Comparison of ENCODE assay signal across 7 cellular contexts in the genomic region with DNA sequence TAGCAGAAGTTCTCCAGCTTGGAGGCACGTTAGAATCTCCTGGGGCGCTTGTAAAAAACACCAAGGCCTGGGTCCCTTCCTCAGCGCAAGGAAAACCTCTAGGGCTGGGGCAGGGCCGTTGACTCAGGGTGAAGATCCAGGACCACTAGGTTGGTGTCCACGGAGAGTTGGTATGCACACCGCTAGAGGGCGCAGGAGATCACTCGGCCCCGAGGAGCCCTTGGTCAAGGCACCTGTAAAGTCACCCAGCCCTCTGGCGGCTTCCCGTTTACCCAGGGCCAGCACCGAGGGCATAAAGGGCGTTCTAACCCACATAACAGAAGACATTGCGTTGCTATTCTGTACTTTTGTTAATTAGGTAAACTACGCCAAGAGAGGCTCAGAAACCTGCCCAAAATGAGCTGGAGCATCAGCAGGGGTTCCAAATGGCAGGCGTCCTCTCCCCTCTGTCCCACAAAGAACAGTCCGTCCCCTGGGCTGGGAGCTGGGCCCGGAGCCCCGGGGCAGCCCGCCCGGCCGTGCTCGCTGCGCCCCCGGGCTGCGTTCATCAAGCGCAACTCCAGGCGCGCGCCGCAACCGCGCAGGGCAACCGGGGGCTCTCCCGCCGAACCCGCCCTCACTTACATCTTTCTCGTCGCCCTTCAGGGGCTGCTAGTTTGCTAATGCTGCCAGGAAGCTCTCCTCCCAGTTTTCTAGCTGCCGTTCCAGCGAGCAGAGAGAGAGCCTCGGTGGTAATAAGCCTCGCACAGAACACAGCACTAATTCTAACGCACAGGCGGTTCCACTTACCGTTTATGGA.
DNase-seq lines count a peak whose midpoint lies in the region; ATAC-seq, FAIRE-seq and TF ChIP-seq lines count a peak whose summit lies in the region.

No MANE protein-coding gene starts in this region.

- TF ChIP-seq CTCF in GM06990 (IDR thresholded peaks at IDR 0.05; ENCODE audit: insufficient read depth, low read length, poor library complexity, severe bottlenecking): peak; percentile 85
- peak; percentile 86 for TF ChIP-seq CTCF in MM.1S (IDR thresholded peaks at IDR 0.05; ENCODE audit: low read length)
- peak; percentile 77 for TF ChIP-seq CTCF in activated CD8-positive, alpha-beta T cell treated with anti-CD3 and anti-CD28 coated beads for 36 hours (IDR thresholded peaks at IDR 0.05)
- peak; percentile 59 for TF ChIP-seq CTCF in left ventricle myocardium inferior (IDR thresholded peaks at IDR 0.05; ENCODE audit: borderline replicate concordance)

- no peaks in the 10 kb centered on the region for H3K9me3 Mint-ChIP-seq in activated CD8-positive, alpha-beta T cell treated with anti-CD3 and anti-CD28 coated beads for 36 hours

- CTCF ChIA-PET in activated CD8-positive, alpha-beta T cell treated with anti-CD3 and anti-CD28 coated beads for 36 hours (lab: Charles Lee): interaction anchor here (0.7 to 1.9 kb wide), 8 partner anchors 16 to 393 kb away, joined by 3 to 8 read pairs (median 3); no protein-coding TSS in a partner anchor

- H3K4me3 Mint-ChIP-seq in activated CD8-positive, alpha-beta T cell treated with anti-CD3 and anti-CD28 coated beads for 36 hours: no peak overlapping the region

- H3K9ac ChIP-seq in MM.1S (ENCODE audit: low read length): no peak overlapping the region

- intact Hi-C loops in activated CD8-positive, alpha-beta T cell treated with anti-CD3 and anti-CD28 coated beads for 36 hours (cut with micrococcal nuclease): loop anchor here (10.0 kb wide), 1 partner anchor 388 kb away; no protein-coding TSS in a partner anchor
- intact Hi-C loops in left ventricle myocardium inferior (cut with micrococcal nuclease): loop anchor here (10.0 kb wide), 1 partner anchor 388 kb away; no protein-coding TSS in a partner anchor

- DNase-seq in GM06990 (ENCODE audit: extremely low read depth, insufficient read length) (peak; percentile 17), MM.1S (peak; percentile 64), left ventricle myocardium inferior (peak; percentile 20), small intestine (peak; percentile 8)
- DNase-seq in activated CD8-positive, alpha-beta T cell treated with anti-CD3 and anti-CD28 coated beads for 36 hours: peak; percentile 63

- ATAC-seq in GM21825 (IDR thresholded peaks at IDR 0.05; ENCODE audit: unreplicated experiment): peak; percentile 60
- ATAC-seq in activated CD8-positive, alpha-beta T cell treated with anti-CD3 and anti-CD28 coated beads for 36 hours: peak; percentile 67
- no peak for ATAC-seq in GM21717 (IDR thresholded peaks at IDR 0.05; ENCODE audit: unreplicated experiment)

- peak overlapping the region; percentile 25; the same call in 1 of the 2 replicates for H2AFZ ChIP-seq in MM.1S (ENCODE audit: low read length)

- H3K4me1 ChIP-seq in MM.1S (ENCODE audit: low read length): no peaks in the 10 kb centered on the region
- peaks cover 8% of the 10 kb centered on the region for H3K4me1 ChIP-seq in left ventricle myocardium inferior
- H3K4me1 ChIP-seq in small intestine (ENCODE audit: control insufficient read depth in 2 of 2, insufficient read depth in 1 of 2, low read depth in 1 of 2, low read length in 1 of 2): no peaks in the 10 kb centered on the region

- no peaks in the 10 kb centered on the region for H3K36me3 ChIP-seq in GM06990 (ENCODE audit: control insufficient read depth, insufficient read depth, low read length)
- no peaks in the 10 kb centered on the region for H3K36me3 ChIP-seq in MM.1S (replicated peaks; ENCODE audit: insufficient read depth, low read length)
- H3K36me3 ChIP-seq in left ventricle myocardium inferior: no peaks in the 10 kb centered on the region
- no peaks in the 10 kb centered on the region for H3K36me3 ChIP-seq in small intestine (ENCODE audit: control insufficient read depth in 2 of 2, insufficient read depth in 2 of 2, low read length in 2 of 2)

- no peak overlapping the region for H3K27ac Mint-ChIP-seq in activated CD8-positive, alpha-beta T cell treated with anti-CD3 and anti-CD28 coated beads for 36 hours

- no peaks in the 10 kb centered on the region for H4K20me1 ChIP-seq in MM.1S (ENCODE audit: insufficient read depth, low read length)

- H3K4me1 Mint-ChIP-seq in activated CD8-positive, alpha-beta T cell treated with anti-CD3 and anti-CD28 coated beads for 36 hours (ENCODE audit: low read depth): peaks cover 2% of the 10 kb centered on the region

- H3K9me3 ChIP-seq in MM.1S (replicated peaks; ENCODE audit: insufficient read depth, low read length): no peaks in the 10 kb centered on the region
- no peaks in the 10 kb centered on the region for H3K9me3 ChIP-seq in left ventricle myocardium inferior (replicated peaks)
- H3K9me3 ChIP-seq in small intestine (ENCODE audit: control insufficient read depth, low read depth): no peaks in the 10 kb centered on the region

- H3K27me3 ChIP-seq in GM06990 (replicated peaks; ENCODE audit: control insufficient read depth, insufficient read depth, low read length) (no peaks in the 10 kb centered on the region; the same call in 1 of the 2 replicates), MM.1S (replicated peaks; ENCODE audit: insufficient read depth, low read length) (0 out of 2 replicates have a peak, but pooled peaks cover 19% of the 10 kb centered on the region), left ventricle myocardium inferior (ENCODE audit: low read depth) (peaks cover 88% of the 10 kb centered on the region), small intestine (ENCODE audit: control insufficient read depth in 2 of 2, insufficient read depth in 2 of 2, low read length in 2 of 2) (peaks cover 4 to 5% of the 10 kb centered on the region in 2 donors)

- FAIRE-seq in small intestine (lab: Jason Lieb, UNC): no peak

- H3K36me3 Mint-ChIP-seq in activated CD8-positive, alpha-beta T cell treated with anti-CD3 and anti-CD28 coated beads for 36 hours (ENCODE audit: low read depth): no peaks in the 10 kb centered on the region

- POLR2A ChIA-PET in activated CD8-positive, alpha-beta T cell treated with anti-CD3 and anti-CD28 coated beads for 36 hours (lab: Charles Lee): no interaction called here

- H3K27ac ChIP-seq in MM.1S (ENCODE audit: low read length): no peak overlapping the region
- H3K27ac ChIP-seq in left ventricle myocardium inferior (replicated peaks): no peak overlapping the region
- no peak overlapping the region for H3K27ac ChIP-seq in small intestine (ENCODE audit: low read depth in 1 of 2, low read length in 1 of 2)

- H3K4me3 ChIP-seq in GM06990 (replicated peaks; ENCODE audit: low read depth, low read length) (no peak overlapping the region), MM.1S (ENCODE audit: low read length) (peak overlapping the region; percentile 11), left ventricle myocardium inferior (peak overlapping the region; percentile 17), small intestine (ENCODE audit: low read depth in 1 of 2, low read length in 2 of 2) (no peak overlapping the region)

- WGBS in small intestine, 3 donors: 3 to 9% (median 9%) methylated on average over 40 to 46 of the region's 46 CpGs

- no peaks in the 10 kb centered on the region for H3K79me2 ChIP-seq in MM.1S (ENCODE audit: low read length)

- no peaks in the 10 kb centered on the region for H3F3A ChIP-seq in MM.1S (ENCODE audit: insufficient read depth, low read length)

- no peaks in the 10 kb centered on the region for H3K9me2 ChIP-seq in MM.1S (replicated peaks; ENCODE audit: insufficient read depth, low read length)

- H3K4me2 ChIP-seq in MM.1S (ENCODE audit: low read depth, low read length): peak overlapping the region; percentile 51; the same call in 1 of the 2 replicates

- peaks cover 13% of the 10 kb centered on the region for H3K27me3 Mint-ChIP-seq in activated CD8-positive, alpha-beta T cell treated with anti-CD3 and anti-CD28 coated beads for 36 hours

Comparison
In these comparisons a context has a peak if more than half of its experiments do, and no peak if none do; other contexts are left out.
1. DNase-seq: peak in every context shown above with its lines; median percentile 64 in MM.1S; 63 in activated CD8-positive, alpha-beta T cell treated with anti-CD3 and anti-CD28 coated beads for 36 hours; 20 in left ventricle myocardium inferior; 17 in GM06990; 8 in small intestine.
2. H3K4me3 ChIP-seq: peak in MM.1S (single experiment) and left ventricle myocardium inferior (single experiment); none in GM06990 (single experiment) and small intestine (0 of 2).
3. Peak in every context shown above with its lines, with median percentiles within 50 percentile points of each other: CTCF ChIP-seq.